ENCODE assay signal across 9 cellular contexts in the genomic region with DNA sequence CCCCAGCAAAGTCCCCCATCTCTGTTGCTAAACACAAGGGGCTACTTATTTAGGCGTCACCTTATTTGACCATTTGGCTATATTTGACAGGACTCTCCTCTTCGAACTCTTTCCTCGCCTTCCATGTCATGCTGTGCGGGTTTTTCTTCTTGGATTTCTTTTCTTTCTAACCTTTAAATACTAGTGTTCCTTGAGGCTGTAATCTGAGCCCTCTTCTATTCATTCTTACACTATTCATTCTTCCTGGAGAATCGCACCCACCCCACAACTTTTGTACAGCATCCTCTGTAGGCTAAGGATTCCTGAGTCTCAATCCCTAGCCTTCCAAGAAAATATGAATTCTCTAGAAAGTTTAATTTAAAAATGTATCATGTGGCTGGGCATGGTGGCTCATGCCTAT.
"Had no signal": no experiment of that assay in that cellular context is flagged by ENCODE, and none has a peak within 500 bp of the region (broad histone marks: within the 10 kb centered on the region; RNA-seq: fewer than 3 reads in every experiment).

No MANE protein-coding gene starts in this region.

- H2AFZ ChIP-seq: GM23248 had no signal

- H3K4me3 ChIP-seq: GM23248, HAP-1 had no signal

- ATAC-seq: HCT116, HepG2 had no signal

- H3K27ac ChIP-seq: GM23248, HL-60, KMS-11 had no signal

- H3K9me3 ChIP-seq: HAP-1 had no signal

- H3K4me2 ChIP-seq: KMS-11 had no signal

- DNase-seq: GM23248, HFFc6, KBM-7 had no signal

- H3K9me3 Mint-ChIP-seq: IgD-negative memory B cell had no signal

- H3K4me1 Mint-ChIP-seq: IgD-negative memory B cell had no signal

- H3K27ac Mint-ChIP-seq: HFFc6, IgD-negative memory B cell had no signal

- H3K4me3 Mint-ChIP-seq: HFFc6, IgD-negative memory B cell had no signal

- H3K36me3 ChIP-seq: HAP-1 had no signal

- H3K9ac ChIP-seq: GM23248, KMS-11 had no signal
